ENCODE assay signal across 1 cellular context in genomic region chr22:27204817-27205216, GRCh38.
A peak's percentile ranks its signal among the peaks of the same experiment; 100 is the strongest.
TF ChIP-seq lines count a peak whose summit lies in the region.

No MANE protein-coding gene starts in this region.

TF ChIP-seq in H1, 55 proteins besides CTCF, POLR2A, EP300 and RAD21:
- TF ChIP-seq, protein P1, sequence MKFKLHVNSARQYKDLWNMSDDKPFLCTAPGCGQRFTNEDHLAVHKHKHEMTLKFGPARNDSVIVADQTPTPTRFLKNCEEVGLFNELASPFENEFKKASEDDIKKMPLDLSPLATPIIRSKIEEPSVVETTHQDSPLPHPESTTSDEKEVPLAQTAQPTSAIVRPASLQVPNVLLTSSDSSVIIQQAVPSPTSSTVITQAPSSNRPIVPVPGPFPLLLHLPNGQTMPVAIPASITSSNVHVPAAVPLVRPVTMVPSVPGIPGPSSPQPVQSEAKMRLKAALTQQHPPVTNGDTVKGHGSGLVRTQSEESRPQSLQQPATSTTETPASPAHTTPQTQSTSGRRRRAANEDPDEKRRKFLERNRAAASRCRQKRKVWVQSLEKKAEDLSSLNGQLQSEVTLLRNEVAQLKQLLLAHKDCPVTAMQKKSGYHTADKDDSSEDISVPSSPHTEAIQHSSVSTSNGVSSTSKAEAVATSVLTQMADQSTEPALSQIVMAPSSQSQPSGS (IDR thresholded peaks at IDR 0.05; ENCODE audit: low read length) = no peak
- peak; percentile 79; the same call in 1 of the 2 replicates for TF ChIP-seq KDM1A (IDR thresholded peaks at IDR 0.05; ENCODE audit: borderline replicate concordance, low read length)
